In genomic region chr19:10102787-10103236, GRCh38 we compare ENCODE assay signal across 9 cellular contexts.
A peak's percentile ranks its signal among the peaks of the same experiment; 100 is the strongest.
DNase-seq lines count a peak whose midpoint lies in the region; ATAC-seq lines count a peak whose summit lies in the region.
"Had no signal": no experiment of that assay in that cellular context is flagged by ENCODE, and none has a peak within 500 bp of the region (broad histone marks: within the 10 kb centered on the region; RNA-seq: fewer than 3 reads in every experiment).

No MANE protein-coding gene starts in this region.

- H3K4me1 Mint-ChIP-seq in dendritic cell treated with granulocyte-macrophage colony-stimulating factor and Interleukin-4, amounts not matched to agents 40 ng/mL and 50 ng/mL, for 4 days (ENCODE audit: low read depth): peaks cover 87% of the 10 kb centered on the region

- no peaks in the 10 kb centered on the region for H3K27me3 Mint-ChIP-seq in dendritic cell treated with granulocyte-macrophage colony-stimulating factor and Interleukin-4, amounts not matched to agents 40 ng/mL and 50 ng/mL, for 4 days

- ATAC-seq in GM18868 (IDR thresholded peaks at IDR 0.05; ENCODE audit: unreplicated experiment): peak; percentile 32

- intact Hi-C loops in dendritic cell treated with granulocyte-macrophage colony-stimulating factor and Interleukin-4, amounts not matched to agents 40 ng/mL and 50 ng/mL, for 4 days (cut with micrococcal nuclease): no loop called here

- H3K27me3 ChIP-seq in BLaER1 treated with 17β-estradiol and CSF1 and Interleukin-3, amounts not matched to agents 10 nM and 100 nM: no peaks in the 10 kb centered on the region

- peaks cover 0 to 9% (median 0%) of the 10 kb centered on the region in 11 experiments; a peak in 5 of 22 replicates for H4K20me1 ChIP-seq in BLaER1 treated with 17β-estradiol and CSF1 and Interleukin-3, amounts not matched to agents 10 nM and 100 nM

- H3K4me3 ChIP-seq in BLaER1 treated with 17β-estradiol and CSF1 and Interleukin-3, amounts not matched to agents 10 nM and 100 nM: no peak overlapping the region

- peak overlapping the region; percentile 40 to 69 (median 63) for H3K9ac ChIP-seq in BLaER1 treated with 17β-estradiol and CSF1 and Interleukin-3, amounts not matched to agents 10 nM and 100 nM

- peaks cover 18% of the 10 kb centered on the region for H3K36me3 Mint-ChIP-seq in dendritic cell treated with granulocyte-macrophage colony-stimulating factor and Interleukin-4, amounts not matched to agents 40 ng/mL and 50 ng/mL, for 4 days (ENCODE audit: low read depth)

- DNase-seq in NCI-H1092 treated with DMSO at 0.1 percent for 48 hours (lab: John Stamatoyannopoulos, UW): no peak
- DNase-seq in 8988T: no peak
- DNase-seq in stimulated activated CD4-positive, alpha-beta T cell treated with anti-CD3 and anti-CD28 coated beads, Interleukin-2, amount 100 ng/mL, for 24 hours: no peak
- no peak for DNase-seq in NCI-H345 treated with DMSO at 0.1 percent for 48 hours (lab: John Stamatoyannopoulos, UW; ENCODE audit: unreplicated experiment)
- DNase-seq: NCI-H2171 treated with DMSO at 0.1 percent for 48 hours had no signal

- peak overlapping the region; percentile 72 to 89 (median 79) for H3K4me2 ChIP-seq in BLaER1 treated with 17β-estradiol and CSF1 and Interleukin-3, amounts not matched to agents 10 nM and 100 nM

- H3K27ac ChIP-seq in BLaER1 treated with 17β-estradiol and CSF1 and Interleukin-3, amounts not matched to agents 10 nM and 100 nM: peak overlapping the region; percentile 65 to 82 (median 76); a peak in 21 of 22 replicates
- H3K27ac ChIP-seq in KOPT-K1 (ENCODE audit: low read depth, low read length, poor library complexity, severe bottlenecking): peak overlapping the region; percentile 83

- peaks cover 63 to 87% (median 70%) of the 10 kb centered on the region in 10 experiments for H3K4me1 ChIP-seq in BLaER1 treated with 17β-estradiol and CSF1 and Interleukin-3, amounts not matched to agents 10 nM and 100 nM

- H3K9me3 ChIP-seq in BLaER1 treated with 17β-estradiol and CSF1 and Interleukin-3, amounts not matched to agents 10 nM and 100 nM (replicated peaks in 1 of 11): no peaks in the 10 kb centered on the region
- no peaks in the 10 kb centered on the region for H3K9me3 ChIP-seq in KOPT-K1 (ENCODE audit: insufficient read depth, low read length, poor library complexity, severe bottlenecking)

- peaks cover 6 to 12% (median 11%) of the 10 kb centered on the region in 11 experiments for H3K36me3 ChIP-seq in BLaER1 treated with 17β-estradiol and CSF1 and Interleukin-3, amounts not matched to agents 10 nM and 100 nM
- H3K36me3 ChIP-seq in KOPT-K1 (ENCODE audit: insufficient read depth, low read length): peaks cover 11% of the 10 kb centered on the region

- H3K27ac Mint-ChIP-seq in dendritic cell treated with granulocyte-macrophage colony-stimulating factor and Interleukin-4, amounts not matched to agents 40 ng/mL and 50 ng/mL, for 4 days: peak overlapping the region; percentile 84

- no peaks in the 10 kb centered on the region for H3K9me3 Mint-ChIP-seq in dendritic cell treated with granulocyte-macrophage colony-stimulating factor and Interleukin-4, amounts not matched to agents 40 ng/mL and 50 ng/mL, for 4 days

- no peak overlapping the region for H3K4me3 Mint-ChIP-seq in dendritic cell treated with granulocyte-macrophage colony-stimulating factor and Interleukin-4, amounts not matched to agents 40 ng/mL and 50 ng/mL, for 4 days
